In genomic region chr1:145796753-145797152, GRCh38 we compare ENCODE assay signal across 23 cellular contexts.
"Had no signal": no experiment of that assay in that cellular context is flagged by ENCODE, and none has a peak within 500 bp of the region (broad histone marks: within the 10 kb centered on the region; RNA-seq: fewer than 3 reads in every experiment).

No MANE protein-coding gene starts in this region.

- H3K4me3 Mint-ChIP-seq: neural progenitor cell had no signal

- H3K27me3 Mint-ChIP-seq: naive thymus-derived CD8-positive, alpha-beta T cell; progenitor cell of endocrine pancreas had no signal

- H3K4me1 Mint-ChIP-seq: neural progenitor cell had no signal

- H3K4me3 ChIP-seq: esophagus squamous epithelium, gastroesophageal sphincter, mucosa of descending colon, neural progenitor cell, pancreas, right lobe of liver, spleen, stomach, thoracic aorta, transverse colon had no signal

- H2AFZ ChIP-seq: neural progenitor cell had no signal

- H3K9me3 ChIP-seq: pancreas, right lobe of liver had no signal

- H3K27ac Mint-ChIP-seq: naive thymus-derived CD8-positive, alpha-beta T cell; neural progenitor cell; progenitor cell of endocrine pancreas had no signal

- H3K9ac ChIP-seq: neural progenitor cell had no signal

- H3K27me3 ChIP-seq: esophagus squamous epithelium, gastroesophageal sphincter, neural progenitor cell, pancreas, right lobe of liver, spleen, stomach, transverse colon had no signal

- H3K36me3 ChIP-seq: neural progenitor cell, pancreas, right lobe of liver, transverse colon had no signal

- DNase-seq: effector memory CD4-positive, alpha-beta T cell; esophagus squamous epithelium; foreskin fibroblast; glutamatergic neuron; islet precursor cell; mucosa of descending colon; naive thymus-derived CD8-positive, alpha-beta T cell; nucleus accumbens; pancreas; right lobe of liver; spleen; stimulated activated CD4-positive, alpha-beta T cell treated with anti-CD3 and anti-CD28 coated beads, Interleukin-15, amount 100 ng/mL, for 24 hours; stimulated activated CD4-positive, alpha-beta T cell treated with anti-CD3 and anti-CD28 coated beads, Interleukin-2, amount 100 ng/mL, for 24 hours; stimulated activated CD4-positive, alpha-beta T cell treated with anti-CD3 and anti-CD28 coated beads, Interleukin-4, amount 100 ng/mL, for 4 hours; stimulated activated naive CD4-positive, alpha-beta T cell; stomach; substantia nigra; transverse colon had no signal

- H3K4me1 ChIP-seq: gastroesophageal sphincter, neural progenitor cell, pancreas, right lobe of liver, spleen, transverse colon had no signal

- FAIRE-seq: pancreas had no signal

- H3K4me2 ChIP-seq: neural progenitor cell had no signal

- H3K27ac ChIP-seq: esophagus squamous epithelium, gastroesophageal sphincter, neural progenitor cell, pancreas, right lobe of liver, spleen, stomach, thoracic aorta, transverse colon had no signal

- ATAC-seq: gastroesophageal sphincter; left lobe of liver; mucosa of descending colon; naive thymus-derived CD8-positive, alpha-beta T cell; pancreas; right lobe of liver had no signal
